Comparison of ENCODE assay signal across 18 cellular contexts in genomic region chr6:143755301-143755744, GRCh38.
DNase-seq lines count a peak whose midpoint lies in the region; ATAC-seq, FAIRE-seq and TF ChIP-seq lines count a peak whose summit lies in the region.
"Had no signal": no experiment of that assay in that cellular context is flagged by ENCODE, and none has a peak within 500 bp of the region (broad histone marks: within the 10 kb centered on the region; RNA-seq: fewer than 3 reads in every experiment).

No MANE protein-coding gene starts in this region.

- peaks cover 8% of the 10 kb centered on the region for H3K36me3 ChIP-seq in right atrium auricular region
- H3K36me3 ChIP-seq in colonic mucosa = no peaks in the 10 kb centered on the region
- H3K36me3 ChIP-seq in HepG2 (replicated peaks in 1 of 2; ENCODE audit: control insufficient read depth in 1 of 2, insufficient read depth in 2 of 2, low read length in 2 of 2) = peaks cover 4 to 14% of the 10 kb centered on the region in 2 experiments; a peak in 4 of 5 replicates

- TF ChIP-seq EP300 in HepG2 (IDR thresholded peaks at IDR 0.05; ENCODE audit: low read depth in 2 of 2, low read length in 2 of 2) = no peak
- no peak for TF ChIP-seq EP300 in HepG2 (CRISPR knock-in tag; IDR thresholded peaks at IDR 0.05; ENCODE audit: borderline replicate concordance)

- H3K27me3 Mint-ChIP-seq in activated CD4-positive, alpha-beta memory T cell treated with anti-CD3 and anti-CD28 coated beads for 36 hours = no peaks in the 10 kb centered on the region
- H3K27me3 Mint-ChIP-seq: brain had no signal

- H3K9ac ChIP-seq in colonic mucosa (ENCODE audit: low read depth in 2 of 2, low read length in 2 of 2) = no peak overlapping the region
- H3K9ac ChIP-seq in HepG2 (ENCODE audit: insufficient read depth, low read depth, low read length) = no peak overlapping the region

- TF ChIP-seq RAD21 in HepG2 (CRISPR knock-in tag; IDR thresholded peaks at IDR 0.05) = no peak

- ATAC-seq in right cardiac atrium (peak; percentile 36 to 69), HepG2 (no peak)
- ATAC-seq: natural killer cell, sciatic nerve had no signal

- no peak overlapping the region for H3K4me3 ChIP-seq in right cardiac atrium (ENCODE audit: low read length)
- no peak overlapping the region for H3K4me3 ChIP-seq in right atrium auricular region
- H3K4me3 ChIP-seq in colonic mucosa = no peak overlapping the region
- no peak overlapping the region for H3K4me3 ChIP-seq in HepG2 (replicated peaks in 1 of 3; ENCODE audit: insufficient read depth in 1 of 3, low read depth in 2 of 3, low read length in 3 of 3)
- H3K4me3 ChIP-seq: heart left ventricle had no signal

- intact Hi-C loops in right cardiac atrium (cut with DNase I) = no loop called here
- intact Hi-C loops in colonic mucosa (cut with DNase I) = no loop called here
- intact Hi-C loops in HepG2 (cut with micrococcal nuclease; ENCODE audit: unreplicated experiment) = no loop called here
- intact Hi-C loops in activated CD4-positive, alpha-beta memory T cell treated with anti-CD3 and anti-CD28 coated beads for 36 hours (cut with micrococcal nuclease) = loop anchor here (5.0 kb wide), 1 partner anchor 33 kb away; no protein-coding TSS in a partner anchor

- TF ChIP-seq POLR2A in HepG2 (IDR thresholded peaks at IDR 0.05; ENCODE audit: insufficient read depth in 1 of 2, low read depth in 2 of 2, low read length in 2 of 2) = no peak

- in situ Hi-C loops in HepG2 (cut with HindIII; ENCODE audit: extremely low pct_ligation_motif_present, low pct_unique_long_range_greater_than_20kb) = no loop called here

- H3K36me3 Mint-ChIP-seq in activated CD4-positive, alpha-beta memory T cell treated with anti-CD3 and anti-CD28 coated beads for 36 hours = peaks cover 15% of the 10 kb centered on the region
- H3K36me3 Mint-ChIP-seq: brain, natural killer cell had no signal

- no peaks in the 10 kb centered on the region for H3K79me2 ChIP-seq in HepG2 (ENCODE audit: insufficient read depth, low read length)

- H3K4me1 ChIP-seq in right cardiac atrium (ENCODE audit: control insufficient read depth, insufficient read depth, low read length) (no peaks in the 10 kb centered on the region), right atrium auricular region (peaks cover 0 to 14% of the 10 kb centered on the region in 2 donors), colonic mucosa (no peaks in the 10 kb centered on the region), HepG2 (ENCODE audit: insufficient read depth, low read length) (peaks cover 25% of the 10 kb centered on the region)

- no peak overlapping the region for H3K4me2 ChIP-seq in HepG2 (ENCODE audit: low read depth, low read length)

- no peaks in the 10 kb centered on the region for H3K9me3 Mint-ChIP-seq in activated CD4-positive, alpha-beta memory T cell treated with anti-CD3 and anti-CD28 coated beads for 36 hours
- H3K9me3 Mint-ChIP-seq: brain, natural killer cell had no signal

- POLR2A ChIA-PET in HepG2 (lab: Yijun Ruan, JAX) = no interaction called here
- POLR2A ChIA-PET in activated CD4-positive, alpha-beta memory T cell treated with anti-CD3 and anti-CD28 coated beads for 36 hours (lab: Charles Lee) = no interaction called here

- H3K27ac Mint-ChIP-seq in activated CD4-positive, alpha-beta memory T cell treated with anti-CD3 and anti-CD28 coated beads for 36 hours = no peak overlapping the region
- H3K27ac Mint-ChIP-seq: brain, natural killer cell had no signal

- H3K9me3 ChIP-seq in right cardiac atrium (ENCODE audit: control insufficient read depth, low read length) (no peaks in the 10 kb centered on the region), right atrium auricular region (no peaks in the 10 kb centered on the region), colonic mucosa (no peaks in the 10 kb centered on the region), HepG2 (ENCODE audit: low read length) (no peaks in the 10 kb centered on the region)
- H3K9me3 ChIP-seq: heart left ventricle had no signal

- no peak overlapping the region for H3K27ac ChIP-seq in right cardiac atrium (ENCODE audit: low read length)
- H3K27ac ChIP-seq in right atrium auricular region = no peak overlapping the region
- no peak overlapping the region for H3K27ac ChIP-seq in colonic mucosa
- H3K27ac ChIP-seq in HepG2 (ENCODE audit: extremely low read length, insufficient read depth, low read length) = no peak overlapping the region
- H3K27ac ChIP-seq: heart left ventricle had no signal

- H2AFZ ChIP-seq in HepG2 (ENCODE audit: low read length) = no peak overlapping the region

- DNase-seq in right cardiac atrium (no peak), right atrium auricular region (ENCODE audit: low spot score) (no peak), colonic mucosa (peak; percentile 67), HepG2 (ENCODE audit: low spot score) (no peak), mesenteric fat pad (ENCODE audit: low spot score) (no peak), NCI-H1417 (lab: John Stamatoyannopoulos, UW) (no peak), NOMO-1 treated with dmso at 0.1 percent for 144 hours (lab: John Stamatoyannopoulos, UW; ENCODE audit: unreplicated experiment) (no peak)
- DNase-seq in activated CD4-positive, alpha-beta memory T cell treated with anti-CD3 and anti-CD28 coated beads for 36 hours = no peak
- DNase-seq: activated effector memory CD4-positive, alpha-beta T cell treated with anti-CD3 and anti-CD28 coated beads, Interleukin-2, amount 50 U/mL, for 16 hours; Calu3; heart left ventricle; natural killer cell; NCI-H1048; stimulated activated CD4-positive, alpha-beta T cell treated with anti-CD3 and anti-CD28 coated beads, Interleukin-4, amount 100 ng/mL, for 24 hours; trophoblast cell had no signal

- H3K4me3 Mint-ChIP-seq in activated CD4-positive, alpha-beta memory T cell treated with anti-CD3 and anti-CD28 coated beads for 36 hours = no peak overlapping the region
- H3K4me3 Mint-ChIP-seq: brain, natural killer cell had no signal

- H3K4me1 Mint-ChIP-seq in activated CD4-positive, alpha-beta memory T cell treated with anti-CD3 and anti-CD28 coated beads for 36 hours (ENCODE audit: low read depth) = peaks cover 10% of the 10 kb centered on the region

- WGBS in right cardiac atrium = 49% methylated on average over 5 of the region's 5 CpGs
- 94% methylated on average over 5 of the region's 5 CpGs for WGBS in HepG2 (ENCODE audit: low lambda C conversion rate)

- H4K20me1 ChIP-seq in HepG2 (ENCODE audit: insufficient read depth, low read length) = no peaks in the 10 kb centered on the region

- no peak for FAIRE-seq in HepG2 (lab: Jason Lieb, UNC)
- FAIRE-seq: TTC549 had no signal

- no TSS peak for BruUV-seq in HepG2 (replicated peaks; lab: Mats Ljungman, UMichigan)

- CTCF ChIA-PET in HepG2 (lab: Yijun Ruan, JAX; ENCODE audit: low intra/inter-chr PET ratio, low total read pairs) = no interaction called here
- CTCF ChIA-PET in activated CD4-positive, alpha-beta memory T cell treated with anti-CD3 and anti-CD28 coated beads for 36 hours (lab: Charles Lee) = no interaction called here

- TF ChIP-seq CTCF in right atrium auricular region (IDR thresholded peaks at IDR 0.05) (no peak), colonic mucosa (IDR thresholded peaks at IDR 0.05) (no peak), HepG2 (CRISPR knock-in tag; IDR thresholded peaks at IDR 0.05) (no peak)

- H3K27me3 ChIP-seq in right cardiac atrium (ENCODE audit: control insufficient read depth, insufficient read depth) (no peaks in the 10 kb centered on the region), right atrium auricular region (no peaks in the 10 kb centered on the region), colonic mucosa (no peaks in the 10 kb centered on the region), HepG2 (ENCODE audit: control insufficient read depth in 1 of 2, insufficient read depth in 2 of 2, low read length in 2 of 2) (no peaks in the 10 kb centered on the region)
- H3K27me3 ChIP-seq: heart left ventricle had no signal

TF ChIP-seq in HepG2, 621 proteins besides CTCF, POLR2A, EP300 and RAD21:
- TF ChIP-seq STAT6 (CRISPR knock-in tag; IDR thresholded peaks at IDR 0.05; ENCODE audit: borderline replicate concordance) = no peak
- peak; percentile 49; the same call in 1 of the 2 replicates for TF ChIP-seq CEBPB (IDR thresholded peaks at IDR 0.05; ENCODE audit: borderline replicate concordance, low read depth, low read length)
- TF ChIP-seq BCL6 (CRISPR knock-in tag; IDR thresholded peaks at IDR 0.05) = no peak
- TF ChIP-seq HOXA3 (CRISPR knock-in tag; IDR thresholded peaks at IDR 0.05) = no peak
